8 cellular contexts compared by ENCODE assay signal in genomic region chr2:144452169-144453038, GRCh38.
DNase-seq lines count a peak whose midpoint lies in the region; ATAC-seq and TF ChIP-seq lines count a peak whose summit lies in the region.

No MANE protein-coding gene starts in this region.

- H3K36me3 ChIP-seq in cardiac muscle cell (no peaks in the 10 kb centered on the region), mesenchymal stem cell (ENCODE audit: control insufficient read depth in 1 of 2, insufficient read depth in 2 of 2, low read depth in 1 of 2, low read length in 2 of 2) (peaks cover 5 to 14% of the 10 kb centered on the region in 2 experiments)

- H2AK5ac ChIP-seq in mesenchymal stem cell (ENCODE audit: low read length, severe bottlenecking), result no peak overlapping the region

- peak overlapping the region; percentile 70 for H3K4me2 ChIP-seq in mesenchymal stem cell (ENCODE audit: low read length, poor library complexity, severe bottlenecking)

- no peak overlapping the region for H4K8ac ChIP-seq in mesenchymal stem cell (ENCODE audit: low read length)

- H4K91ac ChIP-seq in mesenchymal stem cell (ENCODE audit: low read length), result no peak overlapping the region

- in situ Hi-C loops in G401 (cut with HindIII; ENCODE audit: low sequenced_read_pairs), result no loop called here

- H3K27me3 ChIP-seq in cardiac muscle cell, result no peaks in the 10 kb centered on the region
- H3K27me3 ChIP-seq in mesenchymal stem cell (ENCODE audit: control insufficient read depth in 1 of 2, insufficient read depth in 1 of 2, low read length in 2 of 2), result no peaks in the 10 kb centered on the region

- H2BK120ac ChIP-seq in mesenchymal stem cell (ENCODE audit: low read depth, low read length), result no peak overlapping the region

- H3K4me3 ChIP-seq in cardiac muscle cell (peak overlapping the region; percentile 11), cardiac fibroblast (replicated peaks in 1 of 2; ENCODE audit: low read depth in 2 of 2, low read length in 2 of 2) (peak overlapping the region in 1 of 2 donors; percentile 28), mesenchymal stem cell (ENCODE audit: insufficient read depth in 1 of 2, low read depth in 1 of 2, low read length in 2 of 2) (peak overlapping the region in 1 of 2 experiments; percentile 1)

- H2BK12ac ChIP-seq in mesenchymal stem cell (ENCODE audit: low read length in 2 of 2), result peak overlapping the region in 1 of 2 experiments; percentile 24

- H3K23ac ChIP-seq in mesenchymal stem cell (ENCODE audit: low read length in 2 of 2), result no peak overlapping the region

- peak overlapping the region; percentile 68 for H3K9ac ChIP-seq in mesenchymal stem cell (ENCODE audit: low read length)

- peak overlapping the region; percentile 32 for H2BK5ac ChIP-seq in mesenchymal stem cell (ENCODE audit: low read depth, low read length, poor library complexity, severe bottlenecking)

- H2AFZ ChIP-seq in mesenchymal stem cell (ENCODE audit: low read depth, low read length), result no peak overlapping the region

- no peaks in the 10 kb centered on the region for H3K9me3 ChIP-seq in cardiac muscle cell (ENCODE audit: low read depth)
- H3K9me3 ChIP-seq in mesenchymal stem cell (ENCODE audit: control insufficient read depth, low read length), result no peaks in the 10 kb centered on the region

- DNase-seq in cardiac muscle cell (ENCODE audit: low read depth in 1 of 2, low spot score in 1 of 2) (peak; percentile 59 to 62), Right ventricle myocardium inferior (ENCODE audit: missing footprints) (no peak), cardiac fibroblast (ENCODE audit: low read depth in 2 of 2) (peak; percentile 59 to 69), mesenchymal stem cell (peak; percentile 67), G401 (ENCODE audit: low spot score) (no peak)

- H3K27ac ChIP-seq in cardiac muscle cell (peak overlapping the region; percentile 83), mesenchymal stem cell (ENCODE audit: low read length, poor library complexity, severe bottlenecking) (peak overlapping the region; percentile 86)

- H3K14ac ChIP-seq in mesenchymal stem cell (ENCODE audit: low read length in 2 of 2), result no peak overlapping the region

- no peak overlapping the region for H2BK15ac ChIP-seq in mesenchymal stem cell (ENCODE audit: low read depth, poor library complexity, severe bottlenecking)

- no peak for TF ChIP-seq POLR2A in GM18505 (IDR thresholded peaks at IDR 0.05; ENCODE audit: borderline replicate concordance, extremely low read depth, insufficient read depth, insufficient read length)

- H3K4me1 ChIP-seq in cardiac muscle cell (ENCODE audit: low read depth) (peaks cover 63% of the 10 kb centered on the region), mesenchymal stem cell (ENCODE audit: control insufficient read depth, insufficient read depth, low read depth, low read length) (peaks cover 7% of the 10 kb centered on the region)

- peak overlapping the region in 1 of 2 experiments; percentile 51 for H3K4ac ChIP-seq in mesenchymal stem cell (ENCODE audit: low read depth in 1 of 2, low read length in 2 of 2)

- intact Hi-C loops in Right ventricle myocardium inferior (cut with DNase I), result no loop called here

- peak; percentile 5 for TF ChIP-seq CTCF in cardiac muscle cell (IDR thresholded peaks at IDR 0.05; ENCODE audit: low read depth, low read length)
- TF ChIP-seq CTCF in cardiac fibroblast (IDR thresholded peaks at IDR 0.05; ENCODE audit: low read depth, low read length), result peak; percentile 43

- 14% methylated on average over 9 of the region's 15 CpGs for WGBS in mesenchymal stem cell

- H3K79me1 ChIP-seq in mesenchymal stem cell (replicated peaks; ENCODE audit: low read length, poor library complexity, severe bottlenecking), result peaks cover 19% of the 10 kb centered on the region

- H3K18ac ChIP-seq in mesenchymal stem cell (ENCODE audit: low read depth in 1 of 2, low read length in 2 of 2), result peak overlapping the region; percentile 38 to 55

- ATAC-seq in Right ventricle myocardium inferior, result no peak
- ATAC-seq in HG03039 (IDR thresholded peaks at IDR 0.05; ENCODE audit: unreplicated experiment), result no peak
- no peak for ATAC-seq in GM18505 (IDR thresholded peaks at IDR 0.05; ENCODE audit: unreplicated experiment)
- ATAC-seq in GM21515 (IDR thresholded peaks at IDR 0.05; ENCODE audit: unreplicated experiment), result no peak

Comparison
In these comparisons a context has a peak if more than half of its experiments do, and no peak if none do; other contexts are left out.
1. DNase-seq: peak in cardiac muscle cell (2 of 2), cardiac fibroblast (2 of 2) and mesenchymal stem cell (single experiment); none in Right ventricle myocardium inferior (single experiment) and G401 (single experiment).